Comparison of ENCODE assay signal across 8 cellular contexts in genomic region chr20:19757973-19758887, GRCh38. TPM values are rescaled to one million over a fixed set of nuclear protein-coding genes. Genes with fewer than 3 reads are reported as not detected.
DNase-seq lines count a peak whose midpoint lies in the region; ATAC-seq and TF ChIP-seq lines count a peak whose summit lies in the region.

RIN2 (plus strand) TSS chr20:19758258; CDS start chr20:19889602, 131,344 bp downstream.

- ATAC-seq in memory B cell (ENCODE audit: low read depth): peak; percentile 57
- ATAC-seq in HG03460 (IDR thresholded peaks at IDR 0.05; ENCODE audit: unreplicated experiment): no peak
- no peak for ATAC-seq in HG03039 (IDR thresholded peaks at IDR 0.05; ENCODE audit: unreplicated experiment)

- peaks cover 50% of the 10 kb centered on the region for H3K4me1 Mint-ChIP-seq in Caco-2 (ENCODE audit: low read depth, unreplicated experiment)
- H3K4me1 Mint-ChIP-seq in memory B cell: peaks cover 5% of the 10 kb centered on the region

- intact Hi-C loops in Caco-2 (cut with micrococcal nuclease; ENCODE audit: unreplicated experiment): loop anchor here (1.0 to 2.0 kb wide), 6 partner anchors 9 to 237 kb away; no protein-coding TSS in a partner anchor

- H3K4me3 Mint-ChIP-seq in Caco-2 (ENCODE audit: unreplicated experiment) (peak within 1 kb of the TSS; percentile 97), memory B cell (peak within 1 kb of the TSS; percentile 83)

- H3K9me3 Mint-ChIP-seq in Caco-2 (ENCODE audit: unreplicated experiment): no peaks in the 10 kb centered on the region
- H3K9me3 Mint-ChIP-seq in memory B cell: no peaks in the 10 kb centered on the region

- no peaks in the 10 kb centered on the region for H3K27me3 ChIP-seq in Caco-2 (replicated peaks; ENCODE audit: control insufficient read depth, insufficient read depth, low read length)

- TF ChIP-seq CTCF in Caco-2 (IDR thresholded peaks at IDR 0.05; ENCODE audit: insufficient read depth in 1 of 2, low read depth in 1 of 2, low read length in 1 of 2, severe bottlenecking in 1 of 2, unreplicated experiment in 1 of 2) (no peak), subcutaneous adipose tissue (IDR thresholded peaks at IDR 0.05; ENCODE audit: low read depth) (no peak)

- H3K9me3 ChIP-seq in Caco-2: no peaks in the 10 kb centered on the region

- H3K36me3 Mint-ChIP-seq in Caco-2 (ENCODE audit: insufficient read depth, unreplicated experiment): peaks cover 9% of the 10 kb centered on the region
- H3K36me3 Mint-ChIP-seq in memory B cell: no peaks in the 10 kb centered on the region

- H3K4me3 ChIP-seq in Caco-2 (ENCODE audit: low read depth, low read length): peak within 1 kb of the TSS; percentile 81

- H3K4me1 ChIP-seq in Caco-2: peaks cover 5% of the 10 kb centered on the region; the same call in 1 of the 2 replicates

- DNase-seq in Caco-2 (peak; percentile 97), LHCN-M2 (ENCODE audit: low read depth) (peak; percentile 92), SK-N-DZ (ENCODE audit: low spot score) (peak; percentile 37), epithelial cell of prostate (ENCODE audit: low read depth, low spot score) (peak; percentile 87), memory B cell (ENCODE audit: low spot score in 2 of 2) (peak; percentile 11 to 23)

- H3K36me3 ChIP-seq in Caco-2 (ENCODE audit: control insufficient read depth, insufficient read depth, low read length): no peaks in the 10 kb centered on the region

- H3K27me3 Mint-ChIP-seq in Caco-2 (ENCODE audit: insufficient read depth, unreplicated experiment) (no peaks in the 10 kb centered on the region), memory B cell (peaks cover 24% of the 10 kb centered on the region)

- H3K27ac ChIP-seq in epithelial cell of prostate: peak within 1 kb of the TSS; percentile 93

- CTCF ChIA-PET in Caco-2 (lab: Charles Lee): interaction anchor here (0.6 to 2.2 kb wide), 11 partner anchors 17 to 294 kb away, joined by 3 to 18 read pairs (median 5); partner anchors contain the start of genes CFAP61 and CRNKL1

- peak within 1 kb of the TSS; percentile 96 for H3K27ac Mint-ChIP-seq in Caco-2 (ENCODE audit: unreplicated experiment)
- no peak within 1 kb of the TSS for H3K27ac Mint-ChIP-seq in memory B cell

- BruUV-seq in Caco-2 (replicated peaks; lab: Mats Ljungman, UMichigan): no TSS peak

- POLR2A ChIA-PET in Caco-2 (lab: Charles Lee): interaction anchor here (0.6 to 1.8 kb wide), 14 partner anchors 9 to 1166 kb away, joined by 3 to 24 read pairs (median 7); partner anchors contain the start of genes CFAP61 and CRNKL1

RNA-seq across cellular contexts. Expression of gene RIN2, which starts in this region (rescaled TPM):
- total RNA-seq in Caco-2 (2022): 35.2 and 36.7 TPM in 2 replicates
- 71.6 and 73.6 TPM in 2 replicates for total RNA-seq in LHCN-M2 (2014; rRNA removed)
- polyA plus RNA-seq in LHCN-M2 (2012): 24.6 TPM
- not detected in 2 replicates for polyA plus RNA-seq in SK-N-DZ (2014; cell fraction: cytosol; rRNA removed)
- polyA plus RNA-seq in SK-N-DZ (2014; cell fraction: nucleus; rRNA removed): not detected in 2 replicates
- 100 to 1,000 TPM in 1 of 4 donors, 10 to 100 TPM in 3; 71.3 to 116 (median 91.8) TPM for total RNA-seq in subcutaneous adipose tissue

Comparison
In these comparisons a context has a peak if more than half of its experiments do, and no peak if none do; other contexts are left out.
1. DNase-seq: peak in every context shown above with its lines; median percentile 97 in Caco-2; 92 in LHCN-M2; 87 in epithelial cell of prostate; 37 in SK-N-DZ; 17 in memory B cell.